8 cellular contexts compared by ENCODE assay signal in the genomic region with DNA sequence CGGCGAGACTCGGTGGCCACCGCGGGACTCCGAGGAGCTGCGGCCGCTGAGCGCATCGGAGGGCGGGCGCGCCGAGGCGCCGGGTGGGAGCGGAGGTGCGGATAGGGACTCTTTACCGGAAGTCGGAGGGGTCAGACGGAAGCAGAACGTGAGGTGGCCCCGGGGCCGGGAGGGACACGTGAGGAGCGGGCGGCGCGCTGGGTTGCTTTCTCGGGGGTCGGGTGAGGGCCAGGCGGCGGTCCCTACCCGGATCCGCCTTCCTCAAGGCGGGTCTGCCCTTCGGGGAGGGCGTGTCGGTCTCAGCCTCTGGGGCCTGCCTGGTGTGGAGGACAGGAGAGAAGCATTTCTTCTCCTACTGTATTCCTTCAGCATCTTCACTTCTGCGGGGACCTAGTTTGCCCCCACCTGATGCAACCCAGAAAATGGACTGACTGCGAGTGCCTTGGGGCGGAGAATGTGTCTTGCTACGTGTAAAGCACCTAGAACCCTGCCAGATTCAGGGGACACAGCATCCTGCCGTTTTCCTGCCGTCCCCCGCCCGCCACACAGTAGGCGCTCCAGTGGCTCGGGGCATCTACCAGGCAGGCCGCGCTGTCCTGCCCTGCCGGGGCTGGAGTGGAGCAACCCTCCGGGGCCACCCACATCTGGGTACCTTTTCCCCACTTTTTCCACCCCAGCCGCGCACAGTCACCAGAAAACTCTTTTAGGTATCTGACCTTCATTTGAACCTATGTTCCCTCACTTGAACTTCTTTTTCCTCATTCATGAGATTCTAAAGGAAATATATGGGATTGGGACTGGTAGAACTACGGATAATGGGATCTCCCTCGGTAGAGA. TPM values are rescaled to one million over a fixed set of nuclear protein-coding genes. Genes with fewer than 3 reads are reported as not detected.
A peak's percentile ranks its signal among the peaks of the same experiment; 100 is the strongest.
DNase-seq lines count a peak whose midpoint lies in the region; ATAC-seq and TF ChIP-seq lines count a peak whose summit lies in the region.

No MANE protein-coding gene starts in this region.

- CTCF ChIA-PET in PC-3 (lab: Charles Lee): no interaction called here

- no peaks in the 10 kb centered on the region for H3K36me3 Mint-ChIP-seq in IgD-negative memory B cell

- TF ChIP-seq POLR2A in esophagus muscularis mucosa (IDR thresholded peaks at IDR 0.05; ENCODE audit: low read depth): peak; percentile 82

- no peaks in the 10 kb centered on the region for H3K9me3 ChIP-seq in PC-3 (ENCODE audit: low read length)
- no peaks in the 10 kb centered on the region for H3K9me3 ChIP-seq in esophagus muscularis mucosa
- H3K9me3 ChIP-seq in muscle layer of colon (ENCODE audit: low read length): no peaks in the 10 kb centered on the region

- POLR2A ChIA-PET in PC-3 (lab: Charles Lee; ENCODE audit: unreplicated experiment): interaction anchor here (0.7 kb wide), 1 partner anchor 28 kb away, joined by 3 read pairs; no protein-coding TSS in a partner anchor

- DNase-seq in DMS114 treated with DMSO at 0.1 percent for 48 hours (lab: John Stamatoyannopoulos, UW; ENCODE audit: unreplicated experiment): peak; percentile 88
- DNase-seq in PC-3: peak; percentile 81
- peak; percentile 91 to 94 for DNase-seq in activated T-cell treated with anti-CD3 and anti-CD28 coated beads, Interleukin-2, amount 50 U/mL, for 48 hours
- peak; percentile 98 for DNase-seq in esophagus muscularis mucosa (ENCODE audit: extremely low spot score)
- peak; percentile 93 for DNase-seq in stimulated activated CD8-positive, alpha-beta memory T cell treated with anti-CD3 and anti-CD28 coated beads, Interleukin-4, amount 100 ng/mL, for 48 hours

- H4K20me1 ChIP-seq in PC-3 (ENCODE audit: low read length): peaks cover 14% of the 10 kb centered on the region

- H3K4me2 ChIP-seq in PC-3 (ENCODE audit: low read length): peak overlapping the region; percentile 90

- H3K36me3 ChIP-seq in PC-3 (ENCODE audit: low read depth, low read length) (no peaks in the 10 kb centered on the region), esophagus muscularis mucosa (no peaks in the 10 kb centered on the region), muscle layer of colon (ENCODE audit: insufficient read depth, low read length) (no peaks in the 10 kb centered on the region)

- no peaks in the 10 kb centered on the region for H3K27me3 Mint-ChIP-seq in IgD-negative memory B cell

- H3K9me2 ChIP-seq in PC-3 (replicated peaks; ENCODE audit: low read length): no peaks in the 10 kb centered on the region

- intact Hi-C loops in PC-3 (cut with micrococcal nuclease): loop anchor here (5.0 kb wide), 2 partner anchors 42 to 72 kb away; no protein-coding TSS in a partner anchor
- intact Hi-C loops in esophagus muscularis mucosa (cut with DNase I): loop anchor here (5.0 kb wide), 1 partner anchor 42 kb away; no protein-coding TSS in a partner anchor

- H3K4me1 ChIP-seq in PC-3 (ENCODE audit: insufficient read depth, low read length) (peaks cover 27% of the 10 kb centered on the region), esophagus muscularis mucosa (peaks cover 33 to 37% (median 37%) of the 10 kb centered on the region in 4 donors), muscle layer of colon (ENCODE audit: insufficient read depth, low read length) (peaks cover 28% of the 10 kb centered on the region)

- peak overlapping the region; percentile 77 for H3K27ac ChIP-seq in PC-3 (ENCODE audit: low read length)
- H3K27ac ChIP-seq in esophagus muscularis mucosa (replicated peaks in 1 of 4): peak overlapping the region; percentile 96 to 98 (median 97)
- H3K27ac ChIP-seq in muscle layer of colon (ENCODE audit: low read depth, low read length): peak overlapping the region; percentile 71

- H3K27me3 ChIP-seq in PC-3 (ENCODE audit: low read length): no peaks in the 10 kb centered on the region
- H3K27me3 ChIP-seq in esophagus muscularis mucosa: no peaks in the 10 kb centered on the region
- no peaks in the 10 kb centered on the region for H3K27me3 ChIP-seq in muscle layer of colon (ENCODE audit: control insufficient read depth in 1 of 2, insufficient read depth in 2 of 2, low read length in 2 of 2)

- ATAC-seq in GM21529 (IDR thresholded peaks at IDR 0.05; ENCODE audit: unreplicated experiment): peak; percentile 67
- ATAC-seq in PC-3: peak; percentile 57

- BruUV-seq in PC-3 (replicated peaks; lab: Mats Ljungman, UMichigan): TSS peak; percentile 86

- WGBS in esophagus muscularis mucosa: 1% methylated on average over 30 of the region's 57 CpGs

- peak overlapping the region; percentile 89 to 94 (median 92) for H3K4me3 Mint-ChIP-seq in IgD-negative memory B cell

- H3K4me3 ChIP-seq in PC-3 (ENCODE audit: low read length) (peak overlapping the region; percentile 87), esophagus muscularis mucosa (peak overlapping the region; percentile 91 to 99 (median 97)), muscle layer of colon (ENCODE audit: low read depth in 1 of 2, low read length in 2 of 2) (peak overlapping the region; percentile 44 to 69)

- peaks cover 53% of the 10 kb centered on the region for H3K79me2 ChIP-seq in PC-3 (ENCODE audit: low read length)

- H2AFZ ChIP-seq in PC-3 (ENCODE audit: low read length): peak overlapping the region; percentile 90

- peaks cover 16 to 25% (median 24%) of the 10 kb centered on the region in 3 donors for H3K4me1 Mint-ChIP-seq in IgD-negative memory B cell

- no peaks in the 10 kb centered on the region for H3F3A ChIP-seq in PC-3 (ENCODE audit: low read length, unreplicated experiment)

- TF ChIP-seq EP300 in esophagus muscularis mucosa (IDR thresholded peaks at IDR 0.05): no peak

- H3K27ac Mint-ChIP-seq in IgD-negative memory B cell: peak overlapping the region; percentile 96 to 98 (median 97)

- H3K9ac ChIP-seq in PC-3 (ENCODE audit: low read length) (peak overlapping the region; percentile 81), muscle layer of colon (ENCODE audit: low read length) (peak overlapping the region; percentile 51)

- no peaks in the 10 kb centered on the region for H3K9me3 Mint-ChIP-seq in IgD-negative memory B cell

- TF ChIP-seq CTCF in PC-3 (conservative IDR thresholded peaks at IDR 0.05; ENCODE audit: low read depth, low read length): no peak
- no peak for TF ChIP-seq CTCF in esophagus muscularis mucosa (IDR thresholded peaks at IDR 0.05)

RNA-seq across cellular contexts. Expression of a gene that starts 0.6 kb away (rescaled TPM):
- 25.1 TPM for polyA plus RNA-seq in IgD-negative memory B cell
- total RNA-seq in PC-3 (2014; rRNA removed): 17.2 and 24.3 TPM in 2 replicates
- total RNA-seq in esophagus muscularis mucosa: 10 to 100 TPM; 32.0 to 57.3 (median 52.0) TPM

Comparison
In these comparisons a context has a peak if more than half of its experiments do, and no peak if none do; other contexts are left out.
1. Peak in every context shown above with its lines: DNase-seq, ATAC-seq, H3K4me3 ChIP-seq and H3K27ac ChIP-seq.